31 cellular contexts compared by ENCODE assay signal in genomic region chr12:1825382-1826102, GRCh38. TPM values are rescaled to one million over a fixed set of nuclear protein-coding genes. Genes with fewer than 3 reads are reported as not detected.
"Had no signal": no experiment of that assay in that cellular context is flagged by ENCODE, and none has a peak within 500 bp of the region (broad histone marks: within the 10 kb centered on the region; RNA-seq: fewer than 3 reads in every experiment).

No MANE protein-coding gene starts in this region.

- H3K27ac ChIP-seq: brain microvascular endothelial cell, VCaP had no signal

- H3K36me3 ChIP-seq: brain microvascular endothelial cell had no signal

- DNase-seq: activated B cell treated with CpG ODN at 0.5 μM for 24 hours; activated CD4-positive, alpha-beta memory T cell treated with anti-CD3 and anti-CD28 coated beads for 36 hours; activated CD4-positive, alpha-beta T cell treated with anti-CD3 and anti-CD28 coated beads for 4 hours; activated CD4-positive, alpha-beta T cell treated with anti-CD3 and anti-CD28 coated beads, Interleukin-2, amount 50 U/mL, for 1 hour; activated CD4-positive, CD25-positive, alpha-beta regulatory T cell treated with anti-CD3 and anti-CD28 coated beads, Interleukin-2, amount 50 U/mL, for 72 hours; activated CD8-positive, alpha-beta memory T cell treated with anti-CD3 and anti-CD28 coated beads, Interleukin-2, amount 50 U/mL, for 4 hours; activated effector memory CD4-positive, alpha-beta T cell treated with Interleukin-2 at 50 U/mL for 16 hours; activated naive CD4-positive, alpha-beta T cell treated with anti-CD3 and anti-CD28 coated beads, Interleukin-2, amount 10 ng/mL, durations not matched to agents 7 days and 5 days; activated naive CD8-positive, alpha-beta T cell treated with anti-CD3 and anti-CD28 coated beads, Interleukin-2, amount 50 U/mL, for 24 hours; activated T-cell treated with anti-CD3 and anti-CD28 coated beads for 4 hours; activated T-cell treated with anti-CD3 and anti-CD28 coated beads, Interleukin-2, amount 50 U/mL, for 4 hours; anterior cingulate cortex; brain microvascular endothelial cell; NCI-H1092 treated with DMSO at 0.1 percent for 48 hours; NCI-H1417; NCI-H146; NCI-H187; NCI-H2081; NCI-H345; NCI-H524 treated with DMSO at 0.1 percent for 48 hours; SHP77 treated with DMSO at 0.1 percent for 48 hours; SW 1271; T-helper 1 cell; T-helper 2 cell; T-helper 9 cell had no signal

- ATAC-seq: activated naive CD8-positive, alpha-beta T cell treated with anti-CD3 and anti-CD28 coated beads, Interleukin-2, amount 50 U/mL, for 24 hours; activated T-cell treated with anti-CD3 and anti-CD28 coated beads, Interleukin-2, amount 50 U/mL, for 4 hours; Panc1 had no signal

RNA-seq across cellular contexts. Expression of gene LRTM2, which starts 5.2 kb away (rescaled TPM):
- total RNA-seq: activated B cell treated with CpG ODN at 0.5 μM for 24 hours; activated CD4-positive, alpha-beta memory T cell treated with anti-CD3 and anti-CD28 coated beads for 36 hours; M059J; NCI-H460; RPMI7951; SK-MEL-5 had no signal
